15 cellular contexts compared by ENCODE assay signal in genomic region chr18:54881229-54881753, GRCh38. TPM values are rescaled to one million over a fixed set of nuclear protein-coding genes. Genes with fewer than 3 reads are reported as not detected.
DNase-seq lines count a peak whose midpoint lies in the region; ATAC-seq, FAIRE-seq and TF ChIP-seq lines count a peak whose summit lies in the region.
"Had no signal": no experiment of that assay in that cellular context is flagged by ENCODE, and none has a peak within 500 bp of the region (broad histone marks: within the 10 kb centered on the region; RNA-seq: fewer than 3 reads in every experiment).

No MANE protein-coding gene starts in this region.

- 86% methylated on average over 3 of the region's 6 CpGs for WGBS in mesenchymal stem cell
- 38% methylated on average over 6 of the region's 6 CpGs for WGBS in smooth muscle cell (ENCODE audit: low lambda C conversion rate)

- peaks cover 4% of the 10 kb centered on the region for H3K9me3 Mint-ChIP-seq in astrocyte (ENCODE audit: unreplicated experiment)
- H3K9me3 Mint-ChIP-seq: CD8-positive, alpha-beta T cell; HFFc6 had no signal

- no peak overlapping the region for H4K8ac ChIP-seq in mesenchymal stem cell (ENCODE audit: low read length)

- H3K79me1 ChIP-seq in mesenchymal stem cell (replicated peaks; ENCODE audit: low read length, poor library complexity, severe bottlenecking), result no peaks in the 10 kb centered on the region

- no peak overlapping the region for H3K23ac ChIP-seq in mesenchymal stem cell (ENCODE audit: low read length in 2 of 2)

- no peak overlapping the region for H3K4me2 ChIP-seq in PC-3 (ENCODE audit: low read length)
- no peak overlapping the region for H3K4me2 ChIP-seq in astrocyte (ENCODE audit: low read length)
- H3K4me2 ChIP-seq in mesenchymal stem cell (ENCODE audit: low read length, poor library complexity, severe bottlenecking), result no peak overlapping the region
- peak overlapping the region; percentile 29 for H3K4me2 ChIP-seq in smooth muscle cell

- H3K27me3 Mint-ChIP-seq in astrocyte (ENCODE audit: low read depth, unreplicated experiment), result no peaks in the 10 kb centered on the region
- H3K27me3 Mint-ChIP-seq: B cell had no signal

- H3K36me3 Mint-ChIP-seq in astrocyte (ENCODE audit: low read depth, unreplicated experiment), result no peaks in the 10 kb centered on the region
- H3K36me3 Mint-ChIP-seq: CD8-positive, alpha-beta T cell had no signal

- no peaks in the 10 kb centered on the region for H3K9me2 ChIP-seq in PC-3 (replicated peaks; ENCODE audit: low read length)

- no peak overlapping the region for H3K9ac ChIP-seq in PC-3 (ENCODE audit: low read length)
- H3K9ac ChIP-seq in astrocyte (ENCODE audit: low read length), result no peak overlapping the region
- H3K9ac ChIP-seq in mesenchymal stem cell (ENCODE audit: low read length), result peak overlapping the region; percentile 5
- peak overlapping the region; percentile 74 for H3K9ac ChIP-seq in smooth muscle cell (ENCODE audit: low read depth)

- no peak for FAIRE-seq in astrocyte (lab: Jason Lieb, UNC)

- H3K4me1 Mint-ChIP-seq in astrocyte (ENCODE audit: low read depth, unreplicated experiment), result peaks cover 8% of the 10 kb centered on the region
- H3K4me1 Mint-ChIP-seq: B cell had no signal

- H3K27me3 ChIP-seq in PC-3 (ENCODE audit: low read length), result no peaks in the 10 kb centered on the region
- no peaks in the 10 kb centered on the region for H3K27me3 ChIP-seq in astrocyte (ENCODE audit: insufficient read depth, low read length)
- no peaks in the 10 kb centered on the region for H3K27me3 ChIP-seq in mesenchymal stem cell (ENCODE audit: control insufficient read depth in 1 of 2, insufficient read depth in 1 of 2, low read length in 2 of 2)
- H3K27me3 ChIP-seq in smooth muscle cell (ENCODE audit: low read depth), result no peaks in the 10 kb centered on the region
- H3K27me3 ChIP-seq: SJSA1 had no signal

- H3F3A ChIP-seq in PC-3 (ENCODE audit: low read length, unreplicated experiment) (no peaks in the 10 kb centered on the region), smooth muscle cell (ENCODE audit: low read depth) (peaks cover 8% of the 10 kb centered on the region)

- H3K4me1 ChIP-seq in PC-3 (ENCODE audit: insufficient read depth, low read length) (peaks cover 11% of the 10 kb centered on the region; the same call in 1 of the 2 replicates), astrocyte (ENCODE audit: insufficient read depth, low read length) (peaks cover 3% of the 10 kb centered on the region), mesenchymal stem cell (ENCODE audit: control insufficient read depth, insufficient read depth, low read depth, low read length) (no peaks in the 10 kb centered on the region), smooth muscle cell (ENCODE audit: low read depth) (peaks cover 14% of the 10 kb centered on the region)
- H3K4me1 ChIP-seq: SJSA1 had no signal

- H3K27ac Mint-ChIP-seq in astrocyte (ENCODE audit: unreplicated experiment), result peak overlapping the region; percentile 84
- H3K27ac Mint-ChIP-seq: B cell; CD8-positive, alpha-beta T cell; HFFc6 had no signal

- H3K4me3 Mint-ChIP-seq in astrocyte (ENCODE audit: unreplicated experiment), result no peak overlapping the region
- H3K4me3 Mint-ChIP-seq: B cell; CD8-positive, alpha-beta T cell; HFFc6 had no signal

- H3K27ac ChIP-seq in PC-3 (ENCODE audit: low read length) (0 out of 2 replicates have a peak overlapping the region, but pooled peaks have one; percentile 27), astrocyte (ENCODE audit: low read depth, low read length) (no peak overlapping the region), mesenchymal stem cell (ENCODE audit: low read length, poor library complexity, severe bottlenecking) (no peak overlapping the region), smooth muscle cell (ENCODE audit: low read depth) (peak overlapping the region; percentile 83)
- H3K27ac ChIP-seq: RWPE1, SJSA1 had no signal

- H2BK12ac ChIP-seq in mesenchymal stem cell (ENCODE audit: low read length in 2 of 2), result peak overlapping the region in 1 of 2 experiments; percentile 21

- H2BK5ac ChIP-seq in mesenchymal stem cell (ENCODE audit: low read depth, low read length, poor library complexity, severe bottlenecking), result no peak overlapping the region

- H3K36me3 ChIP-seq in PC-3 (ENCODE audit: low read depth, low read length) (no peaks in the 10 kb centered on the region), astrocyte (ENCODE audit: insufficient read depth, low read length) (no peaks in the 10 kb centered on the region), mesenchymal stem cell (ENCODE audit: control insufficient read depth in 1 of 2, insufficient read depth in 2 of 2, low read depth in 1 of 2, low read length in 2 of 2) (no peaks in the 10 kb centered on the region), smooth muscle cell (ENCODE audit: low read depth) (no peaks in the 10 kb centered on the region)
- H3K36me3 ChIP-seq: SJSA1 had no signal

- no peak overlapping the region for H2AFZ ChIP-seq in PC-3 (ENCODE audit: low read length)
- H2AFZ ChIP-seq in astrocyte (ENCODE audit: low read depth, low read length), result no peak overlapping the region
- no peak overlapping the region for H2AFZ ChIP-seq in mesenchymal stem cell (ENCODE audit: low read depth, low read length)
- no peak overlapping the region for H2AFZ ChIP-seq in smooth muscle cell (ENCODE audit: low read depth)

- DNase-seq in PC-3 (no peak), astrocyte (ENCODE audit: low read depth) (no peak), mesenchymal stem cell (no peak), smooth muscle cell (lab: John Stamatoyannopoulos, UW; ENCODE audit: unreplicated experiment) (no peak), DMS79 (lab: John Stamatoyannopoulos, UW) (no peak), GF-D8 (lab: John Stamatoyannopoulos, UW) (no peak)
- DNase-seq: CD8-positive, alpha-beta T cell; Kasumi-1; NCI-H1930; NCI-H2171 had no signal

- no TSS peak for BruUV-seq in PC-3 (replicated peaks; lab: Mats Ljungman, UMichigan)

- intact Hi-C loops in PC-3 (cut with micrococcal nuclease), result no loop called here

- no peak overlapping the region for H2BK15ac ChIP-seq in mesenchymal stem cell (ENCODE audit: low read depth, poor library complexity, severe bottlenecking)

- H3K4ac ChIP-seq in mesenchymal stem cell (ENCODE audit: low read depth in 1 of 2, low read length in 2 of 2), result peak overlapping the region in 1 of 2 experiments; percentile 24

- H4K91ac ChIP-seq in mesenchymal stem cell (ENCODE audit: low read length), result no peak overlapping the region

- POLR2A ChIA-PET in PC-3 (lab: Charles Lee; ENCODE audit: unreplicated experiment), result no interaction called here

- ATAC-seq in PC-3, result no peak
- no peak for ATAC-seq in HG03039 (IDR thresholded peaks at IDR 0.05; ENCODE audit: unreplicated experiment)
- ATAC-seq: CD8-positive, alpha-beta T cell had no signal

- H3K9me3 ChIP-seq in PC-3 (ENCODE audit: low read length) (no peaks in the 10 kb centered on the region), astrocyte (ENCODE audit: insufficient read depth, low read depth, low read length) (no peaks in the 10 kb centered on the region), mesenchymal stem cell (ENCODE audit: control insufficient read depth, low read length) (no peaks in the 10 kb centered on the region), smooth muscle cell (replicated peaks; ENCODE audit: low read depth) (no peaks in the 10 kb centered on the region)
- H3K9me3 ChIP-seq: SJSA1 had no signal

- H4K20me1 ChIP-seq in PC-3 (ENCODE audit: low read length) (no peaks in the 10 kb centered on the region), astrocyte (ENCODE audit: insufficient read depth, low read length) (no peaks in the 10 kb centered on the region), smooth muscle cell (ENCODE audit: low read depth) (no peaks in the 10 kb centered on the region)

- CTCF ChIA-PET in PC-3 (lab: Charles Lee), result no interaction called here

- H3K79me2 ChIP-seq in PC-3 (ENCODE audit: low read length) (no peaks in the 10 kb centered on the region), astrocyte (ENCODE audit: insufficient read depth, low read length) (no peaks in the 10 kb centered on the region), smooth muscle cell (ENCODE audit: low read depth) (no peaks in the 10 kb centered on the region)

- H3K14ac ChIP-seq in mesenchymal stem cell (ENCODE audit: low read length in 2 of 2), result no peak overlapping the region

- H2BK120ac ChIP-seq in mesenchymal stem cell (ENCODE audit: low read depth, low read length), result no peak overlapping the region

- TF ChIP-seq CTCF in PC-3 (conservative IDR thresholded peaks at IDR 0.05; ENCODE audit: low read depth, low read length), result no peak
- TF ChIP-seq CTCF in astrocyte (IDR thresholded peaks at IDR 0.05; ENCODE audit: insufficient read depth, low read depth, low read length), result no peak
- TF ChIP-seq CTCF in smooth muscle cell (IDR thresholded peaks at IDR 0.05; ENCODE audit: borderline replicate concordance, insufficient read depth, poor library complexity, severe bottlenecking), result no peak

- H3K4me3 ChIP-seq in PC-3 (ENCODE audit: low read length) (no peak overlapping the region), astrocyte (ENCODE audit: insufficient read depth, low read depth, low read length) (no peak overlapping the region), mesenchymal stem cell (ENCODE audit: insufficient read depth in 1 of 2, low read depth in 1 of 2, low read length in 2 of 2) (peak overlapping the region in 1 of 2 experiments; percentile 20), smooth muscle cell (no peak overlapping the region)
- H3K4me3 ChIP-seq: SJSA1 had no signal

- no peak overlapping the region for H3K18ac ChIP-seq in mesenchymal stem cell (ENCODE audit: low read depth in 1 of 2, low read length in 2 of 2)

- no peak overlapping the region for H2AK5ac ChIP-seq in mesenchymal stem cell (ENCODE audit: low read length, severe bottlenecking)

RNA-seq across cellular contexts. Expression of gene RAB27B, which starts 53.0 kb away (rescaled TPM):
- total RNA-seq in PC-3 (2014; rRNA removed), result 10.3 and 13.2 TPM in 2 replicates
- 0.91 and 1.1 TPM in 2 replicates for total RNA-seq in astrocyte
- polyA plus RNA-seq in mesenchymal stem cell (2013, experiment 1 of 2), result 122 TPM
- polyA plus RNA-seq in mesenchymal stem cell (2013, experiment 2 of 2), result 127 TPM
- total RNA-seq in smooth muscle cell, result 8.9 and 9.5 TPM in 2 replicates
- 0.98 and 2.4 TPM in 2 replicates for polyA plus RNA-seq in smooth muscle cell

Comparison
In these comparisons a context has a peak if more than half of its experiments do, and no peak if none do; other contexts are left out.
1. H3K27ac ChIP-seq: peak in PC-3 (single experiment) and smooth muscle cell (single experiment); none in astrocyte (single experiment) and mesenchymal stem cell (single experiment).
2. H3K9ac ChIP-seq: peak in mesenchymal stem cell (single experiment) and smooth muscle cell (single experiment); none in PC-3 (single experiment) and astrocyte (single experiment).